Comparison of ENCODE assay signal across 4 cellular contexts in genomic region chr3:22210693-22211092, GRCh38.
TF ChIP-seq lines count a peak whose summit lies in the region.

No MANE protein-coding gene starts in this region.

TF ChIP-seq in HepG2, 621 proteins besides CTCF, POLR2A, EP300 and RAD21:
- TF ChIP-seq THAP11 (CRISPR knock-in tag; IDR thresholded peaks at IDR 0.05) (no peak), THYN1 (CRISPR knock-in tag; IDR thresholded peaks at IDR 0.05; ENCODE audit: borderline replicate concordance, low read depth) (no peak), MAFK (conservative IDR thresholded peaks at IDR 0.05 in 1 of 2, IDR thresholded peaks at IDR 0.05 in 1 of 2; ENCODE audit: low read length in 2 of 2) (peak; percentile 32 to 79; a peak in 3 of 4 replicates), MAFF (IDR thresholded peaks at IDR 0.05; ENCODE audit: low read depth, low read length) (peak; percentile 62), ZNF7 (CRISPR knock-in tag; IDR thresholded peaks at IDR 0.05) (no peak), ARID2 (CRISPR knock-in tag; IDR thresholded peaks at IDR 0.05; ENCODE audit: borderline replicate concordance) (no peak), ZNF280B (CRISPR knock-in tag; IDR thresholded peaks at IDR 0.05; ENCODE audit: borderline replicate concordance) (no peak)
- TF ChIP-seq, protein P1, sequence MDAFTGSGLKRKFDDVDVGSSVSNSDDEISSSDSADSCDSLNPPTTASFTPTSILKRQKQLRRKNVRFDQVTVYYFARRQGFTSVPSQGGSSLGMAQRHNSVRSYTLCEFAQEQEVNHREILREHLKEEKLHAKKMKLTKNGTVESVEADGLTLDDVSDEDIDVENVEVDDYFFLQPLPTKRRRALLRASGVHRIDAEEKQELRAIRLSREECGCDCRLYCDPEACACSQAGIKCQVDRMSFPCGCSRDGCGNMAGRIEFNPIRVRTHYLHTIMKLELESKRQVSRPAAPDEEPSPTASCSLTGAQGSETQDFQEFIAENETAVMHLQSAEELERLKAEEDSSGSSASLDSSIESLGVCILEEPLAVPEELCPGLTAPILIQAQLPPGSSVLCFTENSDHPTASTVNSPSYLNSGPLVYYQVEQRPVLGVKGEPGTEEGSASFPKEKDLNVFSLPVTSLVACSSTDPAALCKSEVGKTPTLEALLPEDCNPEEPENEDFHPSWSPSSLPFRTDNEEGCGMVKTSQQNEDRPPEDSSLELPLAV (CRISPR knock-in tag; conservative IDR thresholded peaks at IDR 0.05; ENCODE audit: low read depth), result no peak

TF ChIP-seq in A549, 52 proteins besides CTCF, POLR2A, EP300 and RAD21:
- TF ChIP-seq RCOR1 (IDR thresholded peaks at IDR 0.05; ENCODE audit: low read depth, low read length) (no peak), MAFK (IDR thresholded peaks at IDR 0.05; ENCODE audit: partially characterized antibody) (peak; percentile 73)

TF ChIP-seq in IMR-90, 13 proteins besides CTCF, POLR2A, EP300 and RAD21:
- no peak for TF ChIP-seq CEBPB (IDR thresholded peaks at IDR 0.05; ENCODE audit: low read depth, low read length)
- no peak for TF ChIP-seq CHD1 (IDR thresholded peaks at IDR 0.05; ENCODE audit: low read depth, low read length)
- no peak for TF ChIP-seq MXI1 (IDR thresholded peaks at IDR 0.05; ENCODE audit: borderline replicate concordance, low read depth, low read length)
- no peak for TF ChIP-seq MAZ (IDR thresholded peaks at IDR 0.05; ENCODE audit: borderline replicate concordance, low read depth, low read length)
- TF ChIP-seq MAFK (IDR thresholded peaks at IDR 0.05; ENCODE audit: low read depth, low read length), result peak; percentile 49

TF ChIP-seq in K562, 482 proteins besides CTCF, POLR2A, EP300 and RAD21:
- TF ChIP-seq C11orf30 (IDR thresholded peaks at IDR 0.05; ENCODE audit: low read depth), result peak; percentile 54
- TF ChIP-seq ZNF316 (IDR thresholded peaks at IDR 0.05), result peak; percentile 76
- TF ChIP-seq CREM (IDR thresholded peaks at IDR 0.05; ENCODE audit: low read depth), result no peak
